11 cellular contexts compared by ENCODE assay signal in the genomic region with DNA sequence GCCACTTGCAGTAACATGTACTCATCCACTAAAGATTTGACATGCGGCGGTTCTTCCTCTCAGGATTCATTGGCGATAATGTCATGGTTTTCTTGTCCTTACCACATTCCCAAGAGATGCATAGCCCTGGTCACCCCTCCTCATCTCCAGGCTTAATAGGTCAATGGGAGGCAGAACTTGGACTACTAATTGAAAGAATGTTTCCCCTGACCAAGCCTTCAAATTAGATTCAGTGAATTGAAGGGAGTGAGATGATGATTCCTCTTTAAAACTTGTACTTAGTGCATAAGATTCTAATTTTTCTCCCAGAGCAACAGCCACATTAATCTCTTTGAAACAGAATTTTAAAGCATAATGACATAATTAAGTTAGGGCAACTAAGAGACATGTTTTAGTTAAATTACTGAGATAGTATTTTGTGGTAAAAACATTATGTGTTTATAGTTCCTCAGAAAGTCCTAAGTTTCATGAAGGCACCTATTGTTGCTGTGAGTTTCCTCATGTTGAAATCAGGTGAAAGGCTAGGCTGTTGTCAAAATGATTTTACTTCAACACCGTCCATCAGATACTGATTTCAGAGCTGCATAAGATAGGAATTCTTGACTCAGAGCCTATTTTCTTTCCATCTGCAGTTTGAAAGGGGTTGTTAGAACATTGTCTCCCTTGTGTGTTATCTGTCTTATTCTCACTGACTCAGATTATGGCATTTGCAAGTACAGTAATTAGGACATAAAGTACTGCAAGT. TPM values are rescaled to one million over a fixed set of nuclear protein-coding genes. Genes with fewer than 3 reads are reported as not detected.
DNase-seq lines count a peak whose midpoint lies in the region; ATAC-seq, FAIRE-seq and TF ChIP-seq lines count a peak whose summit lies in the region.
"Had no signal": no experiment of that assay in that cellular context is flagged by ENCODE, and none has a peak within 500 bp of the region (broad histone marks: within the 10 kb centered on the region; RNA-seq: fewer than 3 reads in every experiment).

No MANE protein-coding gene starts in this region.

- TF ChIP-seq POLR2A in body of pancreas (IDR thresholded peaks at IDR 0.05), result no peak

- peak overlapping the region; percentile 69 for H3K27ac Mint-ChIP-seq in Caco-2 (ENCODE audit: unreplicated experiment)
- H3K27ac Mint-ChIP-seq in naive thymus-derived CD8-positive, alpha-beta T cell, result peak overlapping the region in 8 of 10 donors; percentile 9 to 88 (median 37)

- TF ChIP-seq CTCF in Caco-2 (IDR thresholded peaks at IDR 0.05; ENCODE audit: insufficient read depth in 1 of 2, low read depth in 1 of 2, low read length in 1 of 2, severe bottlenecking in 1 of 2, unreplicated experiment in 1 of 2) (no peak), body of pancreas (IDR thresholded peaks at IDR 0.05) (no peak)

- no peaks in the 10 kb centered on the region for H3K27me3 ChIP-seq in Caco-2 (replicated peaks; ENCODE audit: control insufficient read depth, insufficient read depth, low read length)
- H3K27me3 ChIP-seq in body of pancreas, result no peaks in the 10 kb centered on the region
- no peaks in the 10 kb centered on the region for H3K27me3 ChIP-seq in effector memory CD4-positive, alpha-beta T cell (replicated peaks; ENCODE audit: control insufficient read depth, insufficient read depth, low read length, poor library complexity, severe bottlenecking)

- H3K36me3 ChIP-seq in Caco-2 (ENCODE audit: control insufficient read depth, insufficient read depth, low read length), result 0 out of 2 replicates have a peak, but pooled peaks cover 2% of the 10 kb centered on the region
- H3K36me3 ChIP-seq in body of pancreas (replicated peaks in 1 of 2; ENCODE audit: insufficient read depth in 1 of 2, low read depth in 2 of 2), result no peaks in the 10 kb centered on the region
- H3K36me3 ChIP-seq in effector memory CD4-positive, alpha-beta T cell (ENCODE audit: control insufficient read depth, insufficient read depth, low read length), result peaks cover 57% of the 10 kb centered on the region

- CTCF ChIA-PET in Caco-2 (lab: Charles Lee), result interaction anchor here (0.9 to 4.5 kb wide), 4 partner anchors 9 to 81 kb away, joined by 3 to 20 read pairs (median 3); no protein-coding TSS in a partner anchor

- peaks cover 24% of the 10 kb centered on the region for H3K36me3 Mint-ChIP-seq in Caco-2 (ENCODE audit: insufficient read depth, unreplicated experiment)
- H3K36me3 Mint-ChIP-seq in naive thymus-derived CD8-positive, alpha-beta T cell, result peaks cover 0 to 87% (median 14%) of the 10 kb centered on the region in 3 donors

- peak; percentile 43 for FAIRE-seq in endometrium (lab: Jason Lieb, UNC)
- FAIRE-seq: G401.6 had no signal

- BruUV-seq in Caco-2 (replicated peaks; lab: Mats Ljungman, UMichigan), result no TSS peak

- peak in 1 of 2 experiments; percentile 33 for DNase-seq in Caco-2
- DNase-seq in M059J (ENCODE audit: low read depth), result peak; percentile 89
- no peak for DNase-seq in naive thymus-derived CD8-positive, alpha-beta T cell
- no peak for DNase-seq in body of pancreas
- no peak for DNase-seq in effector memory CD4-positive, alpha-beta T cell
- DNase-seq in stimulated activated CD4-positive, alpha-beta T cell treated with anti-CD3 and anti-CD28 coated beads, Interleukin-4, amount 100 ng/mL, for 24 hours, result no peak
- DNase-seq: central memory CD4-positive, alpha-beta T cell; stimulated activated naive CD4-positive, alpha-beta T cell treated with Interleukin-2 at 50 U/mL for 16 hours had no signal

- no peak overlapping the region for H3K4me3 ChIP-seq in Caco-2 (ENCODE audit: low read depth, low read length)
- no peak overlapping the region for H3K4me3 ChIP-seq in body of pancreas
- no peak overlapping the region for H3K4me3 ChIP-seq in effector memory CD4-positive, alpha-beta T cell (ENCODE audit: insufficient read depth, low read depth, low read length, poor library complexity, severe bottlenecking)

- H3K27me3 Mint-ChIP-seq in Caco-2 (ENCODE audit: insufficient read depth, unreplicated experiment), result no peaks in the 10 kb centered on the region
- no peaks in the 10 kb centered on the region for H3K27me3 Mint-ChIP-seq in naive thymus-derived CD8-positive, alpha-beta T cell

- no peak for ATAC-seq in naive thymus-derived CD8-positive, alpha-beta T cell
- ATAC-seq in body of pancreas, result no peak
- no peak for ATAC-seq in HG03520 (IDR thresholded peaks at IDR 0.05; ENCODE audit: unreplicated experiment)

- POLR2A ChIA-PET in Caco-2 (lab: Charles Lee), result no interaction called here
- POLR2A ChIA-PET in naive thymus-derived CD8-positive, alpha-beta T cell (lab: Charles Lee), result interaction anchor here (0.5 kb wide), 1 partner anchor 226 kb away, joined by 4 read pairs; no protein-coding TSS in a partner anchor

- peaks cover 62% of the 10 kb centered on the region for H3K4me1 Mint-ChIP-seq in Caco-2 (ENCODE audit: low read depth, unreplicated experiment)
- H3K4me1 Mint-ChIP-seq in naive thymus-derived CD8-positive, alpha-beta T cell, result peaks cover 30 to 69% (median 68%) of the 10 kb centered on the region in 4 donors

- H3K4me1 ChIP-seq in Caco-2, result peaks cover 66% of the 10 kb centered on the region
- H3K4me1 ChIP-seq in body of pancreas, result peaks cover 15% of the 10 kb centered on the region
- H3K4me1 ChIP-seq in effector memory CD4-positive, alpha-beta T cell (ENCODE audit: control insufficient read depth, insufficient read depth, low read length, poor library complexity, severe bottlenecking), result peaks cover 22% of the 10 kb centered on the region

- peak overlapping the region; percentile 31 for H3K4me3 Mint-ChIP-seq in Caco-2 (ENCODE audit: unreplicated experiment)
- peak overlapping the region in 2 of 10 donors; percentile 16 to 18 for H3K4me3 Mint-ChIP-seq in naive thymus-derived CD8-positive, alpha-beta T cell

- H3K9me3 ChIP-seq in Caco-2, result no peaks in the 10 kb centered on the region
- H3K9me3 ChIP-seq in body of pancreas, result no peaks in the 10 kb centered on the region
- no peaks in the 10 kb centered on the region for H3K9me3 ChIP-seq in effector memory CD4-positive, alpha-beta T cell (ENCODE audit: control insufficient read depth, low read length)

- H3K27ac ChIP-seq in body of pancreas, result peak overlapping the region in 2 of 4 donors; percentile 18 to 32
- H3K27ac ChIP-seq in effector memory CD4-positive, alpha-beta T cell (ENCODE audit: insufficient read depth, low read length, poor library complexity, severe bottlenecking), result no peak overlapping the region

- intact Hi-C loops in Caco-2 (cut with micrococcal nuclease; ENCODE audit: unreplicated experiment), result no loop called here
- intact Hi-C loops in body of pancreas (cut with DNase I), result no loop called here

- H3K9me3 Mint-ChIP-seq in Caco-2 (ENCODE audit: unreplicated experiment), result no peaks in the 10 kb centered on the region
- no peaks in the 10 kb centered on the region for H3K9me3 Mint-ChIP-seq in naive thymus-derived CD8-positive, alpha-beta T cell

- WGBS in body of pancreas, 2 donors, result 73 to 78% methylated on average over 4 of the region's 4 CpGs

RNA-seq across cellular contexts. Expression of gene STK4, which starts 48.5 kb away (rescaled TPM):
- total RNA-seq in Caco-2 (2022) (68.3 and 74.7 TPM in 2 replicates), body of pancreas (10 to 100 TPM; 17.8 to 23.6 TPM)
- 39.0 and 56.0 TPM in 2 replicates for total RNA-seq in M059J (2014; rRNA removed; shearing (Covaris generic))
- 100 to 1,000 TPM; 342 to 354 TPM for total RNA-seq in naive thymus-derived CD8-positive, alpha-beta T cell
- 100 to 1,000 TPM; 178 to 192 (median 188) TPM for polyA plus RNA-seq in naive thymus-derived CD8-positive, alpha-beta T cell

RNA-seq across cellular contexts. Expression of gene TOMM34, which starts 54.6 kb away (rescaled TPM):
- total RNA-seq in Caco-2 (2022) (131 and 139 TPM in 2 replicates), body of pancreas (10 to 100 TPM in 1 of 2 donors, 1 to 10 TPM in 1; 2.6 to 13.0 TPM)
- 113 and 118 TPM in 2 replicates for total RNA-seq in M059J (2014; rRNA removed; shearing (Covaris generic))
- total RNA-seq in naive thymus-derived CD8-positive, alpha-beta T cell, result 10 to 100 TPM in 1 of 2 experiments, 1 to 10 TPM in 1; 9.3 to 11.0 TPM
- polyA plus RNA-seq in naive thymus-derived CD8-positive, alpha-beta T cell, result 10 to 100 TPM; 12.7 to 27.2 (median 14.5) TPM
